In the genomic region with DNA sequence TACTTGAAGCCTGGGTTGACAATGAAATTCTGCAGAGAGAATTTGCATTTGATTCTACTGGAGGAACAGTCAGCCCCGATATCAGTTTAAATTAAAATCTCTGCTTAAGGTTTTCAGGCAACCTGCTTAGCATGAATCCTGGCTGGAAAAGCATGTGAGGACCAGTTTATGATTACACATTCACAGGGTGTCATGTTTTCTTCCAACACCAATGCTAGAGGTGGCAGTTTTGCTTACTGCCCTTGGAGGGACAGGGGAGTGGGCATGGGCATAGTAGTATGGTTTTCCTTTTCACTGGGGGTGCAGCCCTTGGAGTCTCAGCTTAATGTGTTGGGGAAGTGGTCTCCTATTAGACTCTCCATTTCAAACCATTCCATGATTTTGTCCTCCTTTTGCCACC, we compare ENCODE assay signal across 9 cellular contexts.
"Had no signal": no experiment of that assay in that cellular context is flagged by ENCODE, and none has a peak within 500 bp of the region (broad histone marks: within the 10 kb centered on the region; RNA-seq: fewer than 3 reads in every experiment).

No MANE protein-coding gene starts in this region.

- FAIRE-seq: HepG2 had no signal

- H3K27me3 Mint-ChIP-seq: IgD-negative memory B cell had no signal

- H3K9ac ChIP-seq: GM23248 had no signal

- H3K4me3 ChIP-seq: GM23248, HAP-1 had no signal

- H3K4me3 Mint-ChIP-seq: IgD-negative memory B cell had no signal

- H3K27ac Mint-ChIP-seq: IgD-negative memory B cell had no signal

- ATAC-seq: HCT116, HepG2 had no signal

- H3K27ac ChIP-seq: GM23248, HL-60 had no signal

- DNase-seq: GM23248, GOT3, H7, KBM-7 had no signal

- H2AFZ ChIP-seq: GM23248 had no signal
